Comparison of ENCODE assay signal across 8 cellular contexts in the genomic region with DNA sequence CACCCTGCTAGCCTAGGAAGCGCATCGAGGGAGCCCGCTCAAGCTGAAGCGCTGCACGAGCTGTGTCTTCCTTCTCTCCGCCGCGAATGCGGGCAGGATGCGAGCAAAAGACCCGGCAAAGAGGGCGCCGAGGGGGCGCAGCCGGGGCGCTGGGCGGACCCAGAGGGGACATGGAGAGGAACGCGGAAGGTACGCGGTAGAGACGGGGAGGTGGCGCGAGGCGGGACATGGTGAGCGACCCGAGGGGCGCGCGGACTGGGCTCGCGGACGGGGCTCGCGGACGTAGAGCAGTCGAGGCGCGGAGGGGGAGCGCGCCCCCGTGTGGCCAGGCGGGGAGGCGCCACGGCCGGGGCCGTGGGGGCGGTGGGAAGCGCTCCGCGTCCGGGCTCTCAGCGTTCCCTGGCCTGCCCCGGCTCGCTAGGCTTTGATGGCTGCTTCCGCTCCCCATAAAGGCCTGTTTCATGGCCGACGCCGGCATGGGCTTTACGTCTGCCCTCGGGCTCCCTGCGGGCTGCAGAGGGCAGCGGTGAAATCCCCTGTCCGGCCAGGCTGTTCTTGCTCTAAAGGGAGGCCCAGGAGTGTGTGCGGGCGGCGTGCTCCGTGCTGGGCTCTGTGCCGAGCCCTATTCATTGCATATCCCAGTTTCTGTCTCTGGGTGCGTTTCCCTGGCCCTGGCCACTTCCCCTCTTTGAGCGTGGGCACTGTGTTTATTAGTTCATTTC. TPM values are rescaled to one million over a fixed set of nuclear protein-coding genes. Genes with fewer than 3 reads are reported as not detected.
DNase-seq lines count a peak whose midpoint lies in the region; ATAC-seq, FAIRE-seq and TF ChIP-seq lines count a peak whose summit lies in the region.

No MANE protein-coding gene starts in this region.

- H3K23ac ChIP-seq in H1 (ENCODE audit: insufficient read length): no peak overlapping the region

- no peaks in the 10 kb centered on the region for H3K4me1 Mint-ChIP-seq in activated CD8-positive, alpha-beta T cell treated with anti-CD3 and anti-CD28 coated beads, Interleukin-2, amount 10 ng/mL, durations not matched to agents 7 days and 5 days (ENCODE audit: low read depth)

- no peak overlapping the region for H2BK5ac ChIP-seq in H1 (ENCODE audit: low read depth, low read length)

- ATAC-seq in activated CD8-positive, alpha-beta T cell treated with anti-CD3 and anti-CD28 coated beads, Interleukin-2, amount 10 ng/mL, durations not matched to agents 7 days and 5 days: peak; percentile 90
- ATAC-seq in HG02938 (IDR thresholded peaks at IDR 0.05; ENCODE audit: unreplicated experiment): no peak

- TF ChIP-seq POLR2A in H1 (IDR thresholded peaks at IDR 0.05; ENCODE audit: control extremely low read depth in 1 of 2, low read depth in 2 of 2, low read length in 2 of 2): no peak

- 0 out of 2 replicates have a peak overlapping the region, but pooled peaks have one; percentile 81 for H2BK15ac ChIP-seq in H1 (ENCODE audit: low read length)

- POLR2A ChIA-PET in activated CD8-positive, alpha-beta T cell treated with anti-CD3 and anti-CD28 coated beads, Interleukin-2, amount 10 ng/mL, durations not matched to agents 7 days and 5 days (lab: Charles Lee): no interaction called here
- POLR2A ChIA-PET in H1 (lab: Charles Lee; ENCODE audit: partially characterized antibody): interaction anchor here (0.6 to 1.1 kb wide), 3 partner anchors 8 to 61 kb away, joined by 3 to 6 read pairs (median 3); no protein-coding TSS in a partner anchor

- H2BK120ac ChIP-seq in H1 (replicated peaks; ENCODE audit: low read depth, low read length): no peak overlapping the region

- 5% methylated on average over 32 of the region's 71 CpGs; no CpG with 5 or more reads in 1 of the 2 experiments for WGBS in H1 (ENCODE audit: extremely low coverage in 1 of 2, insufficient coverage in 1 of 2, insufficient read length in 1 of 2, insufficient replicate concordance in 2 of 2, low coverage in 1 of 2, low lambda C conversion rate in 2 of 2, missing lambda C conversion rate in 1 of 2), 2 experiments

- peak overlapping the region; percentile 94 for H4K8ac ChIP-seq in H1 (ENCODE audit: extremely low read depth, insufficient read depth, low read length)

- H4K5ac ChIP-seq in H1 (ENCODE audit: insufficient read length, low read depth, low read length): peak overlapping the region; percentile 31

- no peak overlapping the region for H2BK20ac ChIP-seq in H1 (ENCODE audit: low read length)

- peaks cover 0 to 3% of the 10 kb centered on the region in 2 experiments for H4K20me1 ChIP-seq in H1 (replicated peaks in 1 of 2; ENCODE audit: control insufficient read depth in 1 of 2, insufficient read depth in 2 of 2, low read length in 2 of 2)

- H4K91ac ChIP-seq in H1 (replicated peaks; ENCODE audit: insufficient read length, low read length): no peak overlapping the region

- peaks cover 49% of the 10 kb centered on the region for H3K27me3 Mint-ChIP-seq in activated CD8-positive, alpha-beta T cell treated with anti-CD3 and anti-CD28 coated beads, Interleukin-2, amount 10 ng/mL, durations not matched to agents 7 days and 5 days (ENCODE audit: low read depth)

- H3K4me1 ChIP-seq in H1 (replicated peaks in 1 of 4; ENCODE audit: control insufficient read depth in 3 of 4, insufficient read depth in 4 of 4, low read length in 3 of 4): peaks cover 0 to 15% (median 3%) of the 10 kb centered on the region in 4 experiments; a peak in 5 of 7 replicates

- H2AFZ ChIP-seq in H1 (ENCODE audit: low read length): peak overlapping the region; percentile 76; the same call in 1 of the 2 replicates

- no peaks in the 10 kb centered on the region for H3K79me1 ChIP-seq in H1 (ENCODE audit: low read depth, low read length)

- H3K4me2 ChIP-seq in H1 (ENCODE audit: insufficient read depth in 1 of 2, low read depth in 2 of 2, low read length in 2 of 2): peak overlapping the region; percentile 52 to 95

- DNase-seq in NCI-H2081 (lab: John Stamatoyannopoulos, UW) (peak; percentile 60 to 72), NCI-H2081 treated with DMSO at 0.1 percent for 48 hours (lab: John Stamatoyannopoulos, UW) (no peak), NCI-H2227 treated with DMSO at 0.1 percent for 48 hours (lab: John Stamatoyannopoulos, UW) (peak; percentile 31), H1 (ENCODE audit: low read depth in 1 of 2, low spot score in 2 of 2) (peak; percentile 34 to 96), medulla oblongata (ENCODE audit: extremely low spot score) (peak; percentile 69)
- peak; percentile 62 for DNase-seq in activated CD8-positive, alpha-beta T cell treated with anti-CD3 and anti-CD28 coated beads, Interleukin-2, amount 10 ng/mL, durations not matched to agents 7 days and 5 days
- DNase-seq in stimulated activated CD4-positive, alpha-beta T cell treated with anti-CD3 and anti-CD28 coated beads, TNF-alpha, amount 100 ng/mL, for 4 hours (ENCODE audit: low read depth in 3 of 3): peak in 2 of 3 experiments; percentile 27 to 35

- no peak overlapping the region for H3K14ac ChIP-seq in H1 (ENCODE audit: insufficient read length)

- H3K56ac ChIP-seq in H1 (replicated peaks; ENCODE audit: insufficient read length, low read depth, low read length): peak overlapping the region; percentile 19

- H3K27me3 ChIP-seq in H1 (replicated peaks in 1 of 4; ENCODE audit: control insufficient read depth in 3 of 4, extremely low read depth in 1 of 4, insufficient read depth in 3 of 4, low read length in 3 of 4): peaks cover 27 to 77% (median 54%) of the 10 kb centered on the region in 4 experiments

- no peak for FAIRE-seq in H1 (lab: Jason Lieb, UNC)

- peak; percentile 76 to 90 (median 77) for TF ChIP-seq CTCF in H1 (IDR thresholded peaks at IDR 0.05; ENCODE audit: control extremely low read depth in 1 of 3, insufficient read depth in 1 of 3, low read depth in 1 of 3, low read length in 3 of 3)

- no peaks in the 10 kb centered on the region for H3K36me3 ChIP-seq in H1 (ENCODE audit: control insufficient read depth in 2 of 4, insufficient read depth in 4 of 4, low read length in 3 of 4)

- H2AK5ac ChIP-seq in H1 (ENCODE audit: low read depth, low read length): no peak overlapping the region

- peak overlapping the region; percentile 79 for H3K4ac ChIP-seq in H1 (replicated peaks; ENCODE audit: insufficient read length, low read depth, low read length)

- no peaks in the 10 kb centered on the region for H3K79me2 ChIP-seq in H1 (ENCODE audit: control insufficient read depth in 1 of 2, insufficient read depth in 2 of 2, low read length in 2 of 2)

- peak overlapping the region; percentile 32 to 67 (median 48) for H3K4me3 ChIP-seq in H1 (ENCODE audit: extremely low read depth in 1 of 4, insufficient read depth in 2 of 4, low read depth in 3 of 4, low read length in 4 of 4)

- H3K9me3 ChIP-seq in H1 (ENCODE audit: insufficient read depth in 2 of 2, low read depth in 1 of 2, low read length in 1 of 2): no peaks in the 10 kb centered on the region

- no peak overlapping the region for H3K27ac ChIP-seq in H1 (ENCODE audit: low read depth, low read length)

- H3K36me3 Mint-ChIP-seq in activated CD8-positive, alpha-beta T cell treated with anti-CD3 and anti-CD28 coated beads, Interleukin-2, amount 10 ng/mL, durations not matched to agents 7 days and 5 days (ENCODE audit: low read depth): no peaks in the 10 kb centered on the region

- TF ChIP-seq RAD21 in H1 (IDR thresholded peaks at IDR 0.05 in 1 of 2, conservative IDR thresholded peaks at IDR 0.05 in 1 of 2; ENCODE audit: low read depth in 2 of 2, low read length in 2 of 2): peak; percentile 50 to 56

- H3K23me2 ChIP-seq in H1 (ENCODE audit: low read depth, low read length): peaks cover 5% of the 10 kb centered on the region; the same call in 1 of the 2 replicates

- H2BK12ac ChIP-seq in H1 (ENCODE audit: low read depth, low read length): peak overlapping the region; percentile 35; the same call in 1 of the 2 replicates

- H3K9ac ChIP-seq in H1 (replicated peaks in 1 of 4; ENCODE audit: extremely low read depth in 1 of 4, low read depth in 3 of 4, low read length in 3 of 4): peak overlapping the region in 1 of 4 experiments; percentile 9; a peak in 2 of 7 replicates

- TF ChIP-seq EP300 in H1 (IDR thresholded peaks at IDR 0.05; ENCODE audit: borderline replicate concordance in 1 of 2, low read depth in 2 of 2, low read length in 2 of 2): no peak

- CTCF ChIA-PET in activated CD8-positive, alpha-beta T cell treated with anti-CD3 and anti-CD28 coated beads, Interleukin-2, amount 10 ng/mL, durations not matched to agents 7 days and 5 days (lab: Charles Lee): interaction anchor here (0.7 to 5.8 kb wide), 23 partner anchors 9 to 154 kb away, joined by 3 to 63 read pairs (median 5); no protein-coding TSS in a partner anchor
- CTCF ChIA-PET in H1 (lab: Charles Lee; ENCODE audit: partially characterized antibody): interaction anchor here (0.6 to 10.5 kb wide), 44 partner anchors 8 to 562 kb away, joined by 3 to 394 read pairs (median 4); a partner anchor contains a TSS

- no peak overlapping the region for H3K27ac Mint-ChIP-seq in activated CD8-positive, alpha-beta T cell treated with anti-CD3 and anti-CD28 coated beads, Interleukin-2, amount 10 ng/mL, durations not matched to agents 7 days and 5 days

- H3K4me3 Mint-ChIP-seq in activated CD8-positive, alpha-beta T cell treated with anti-CD3 and anti-CD28 coated beads, Interleukin-2, amount 10 ng/mL, durations not matched to agents 7 days and 5 days: peak overlapping the region; percentile 59

- H3K18ac ChIP-seq in H1 (ENCODE audit: extremely low read depth, low read length): peak overlapping the region; percentile 68

- no peaks in the 10 kb centered on the region for H3K9me3 Mint-ChIP-seq in activated CD8-positive, alpha-beta T cell treated with anti-CD3 and anti-CD28 coated beads, Interleukin-2, amount 10 ng/mL, durations not matched to agents 7 days and 5 days (ENCODE audit: insufficient read depth)

RNA-seq across cellular contexts. Expression of a gene that starts 31.2 kb away (rescaled TPM):
- not detected for total RNA-seq in activated CD8-positive, alpha-beta T cell treated with anti-CD3 and anti-CD28 coated beads, Interleukin-2, amount 10 ng/mL, durations not matched to agents 7 days and 5 days
- total RNA-seq in H1 (2021; fragmentation: NEBNext Ultra II Directional; extraction: Animal tissue kit (Norgen Biotek cat#: 25700)): 0.43 TPM in 1 of 2 replicates, not detected in the other
- 0.17 and 0.35 TPM in 2 replicates for polyA plus RNA-seq in H1 (2011; rRNA removed)
- polyA plus RNA-seq in H1 (2011; cell fraction: cytosol; rRNA removed): 0.34 TPM
- polyA plus RNA-seq in H1 (2011; cell fraction: nucleus; rRNA removed): 0.10 TPM
- 0.20 TPM in 1 of 4 replicates, not detected in the others for polyA plus RNA-seq in H1 (2012, experiment 1 of 2)
- polyA plus RNA-seq in H1 (2012, experiment 2 of 2): not detected
- polyA plus RNA-seq in H1 (2013, experiment 1 of 2): 0.08 TPM
- 0.07 TPM for polyA plus RNA-seq in H1 (2013, experiment 2 of 2)
- polyA minus RNA-seq in H1 (2011; rRNA and poly(A)+ RNA removed): 0.54 and 0.78 TPM in 2 replicates
- polyA minus RNA-seq in H1 (2011; cell fraction: cytosol; rRNA and poly(A)+ RNA removed): not detected
- polyA minus RNA-seq in H1 (2011; cell fraction: nucleus; rRNA and poly(A)+ RNA removed): 1.6 TPM

RNA-seq across cellular contexts. Expression of a gene that starts 41.7 kb away (rescaled TPM):
- 1 to 10 TPM; 5.3 TPM for total RNA-seq in activated CD8-positive, alpha-beta T cell treated with anti-CD3 and anti-CD28 coated beads, Interleukin-2, amount 10 ng/mL, durations not matched to agents 7 days and 5 days
- 1.1 and 1.3 TPM in 2 replicates for total RNA-seq in H1 (2021; fragmentation: NEBNext Ultra II Directional; extraction: Animal tissue kit (Norgen Biotek cat#: 25700))
- 1.5 and 2.1 TPM in 2 replicates for polyA plus RNA-seq in H1 (2011; rRNA removed)
- 1.2 TPM for polyA plus RNA-seq in H1 (2011; cell fraction: cytosol; rRNA removed)
- polyA plus RNA-seq in H1 (2011; cell fraction: nucleus; rRNA removed): 1.2 TPM
- polyA plus RNA-seq in H1 (2012, experiment 1 of 2): 0.60 to 1.0 TPM (median 0.64 TPM) in 4 replicates
- 0.62 TPM for polyA plus RNA-seq in H1 (2012, experiment 2 of 2)
- polyA plus RNA-seq in H1 (2013, experiment 1 of 2): 0.85 TPM
- polyA plus RNA-seq in H1 (2013, experiment 2 of 2): 0.72 TPM
- polyA minus RNA-seq in H1 (2011; rRNA and poly(A)+ RNA removed): 0.46 and 0.50 TPM in 2 replicates
- polyA minus RNA-seq in H1 (2011; cell fraction: cytosol; rRNA and poly(A)+ RNA removed): 0.73 TPM
- polyA minus RNA-seq in H1 (2011; cell fraction: nucleus; rRNA and poly(A)+ RNA removed): 0.80 TPM
